ENCODE assay signal across 8 cellular contexts in the genomic region with DNA sequence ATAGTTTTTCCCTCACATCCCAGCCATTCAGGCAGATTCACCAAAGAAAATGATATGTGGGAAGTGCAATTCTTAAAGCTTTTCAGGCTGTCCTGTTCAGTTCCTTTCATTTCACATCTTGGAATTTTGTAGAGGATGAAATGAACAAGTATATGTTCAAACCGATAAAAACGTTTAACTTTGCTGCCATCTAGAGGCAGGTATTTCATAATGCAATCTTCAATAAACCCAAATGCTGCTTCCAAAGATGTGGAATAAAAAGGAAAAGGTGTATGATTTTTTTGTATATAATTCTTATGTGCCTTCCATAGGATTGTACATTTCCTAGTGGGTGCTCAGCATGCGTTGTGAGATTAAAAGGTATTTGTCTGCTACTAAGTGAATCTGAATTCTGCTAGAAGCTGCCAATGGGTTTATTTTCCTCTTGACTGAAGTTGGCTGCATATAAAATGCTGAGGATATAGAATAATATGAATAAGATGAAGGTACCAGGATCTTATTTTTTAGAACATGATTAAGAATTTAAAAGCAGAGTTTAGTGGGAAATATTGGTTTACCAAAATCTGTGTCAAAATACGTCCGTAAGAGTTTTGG.
DNase-seq lines count a peak whose midpoint lies in the region; ATAC-seq and TF ChIP-seq lines count a peak whose summit lies in the region.

No MANE protein-coding gene starts in this region.

- no peaks in the 10 kb centered on the region for H3K27me3 ChIP-seq in Peyer's patch

- DNase-seq in HuH-7 (ENCODE audit: low spot score) (peak; percentile 10), Peyer's patch (no peak), epithelial cell of proximal tubule (ENCODE audit: low read depth) (no peak), nephron progenitor cell (peak; percentile 6), cortex of kidney (lab: John Stamatoyannopoulos, UW) (no peak)

- no peaks in the 10 kb centered on the region for H3K4me1 ChIP-seq in Peyer's patch

- no peaks in the 10 kb centered on the region for H3K9me3 Mint-ChIP-seq in nephron progenitor cell

- no peak for TF ChIP-seq POLR2A in Peyer's patch (IDR thresholded peaks at IDR 0.05)

- no peaks in the 10 kb centered on the region for H3K9me3 ChIP-seq in Peyer's patch

- no peak overlapping the region for H3K27ac ChIP-seq in C4-2B
- H3K27ac ChIP-seq in Peyer's patch: no peak overlapping the region

- ATAC-seq in GM19023 (IDR thresholded peaks at IDR 0.05; ENCODE audit: unreplicated experiment): no peak
- no peak for ATAC-seq in GM21515 (IDR thresholded peaks at IDR 0.05; ENCODE audit: unreplicated experiment)

- H3K4me1 Mint-ChIP-seq in nephron progenitor cell: peaks cover 5% of the 10 kb centered on the region

- TF ChIP-seq CTCF in C4-2B (conservative IDR thresholded peaks at IDR 0.05): peak; percentile 77
- peak in 5 of 6 experiments; percentile 59 to 77 (median 64) for TF ChIP-seq CTCF in Peyer's patch (IDR thresholded peaks at IDR 0.05)
- peak; percentile 63 for TF ChIP-seq CTCF in epithelial cell of proximal tubule (conservative IDR thresholded peaks at IDR 0.05; ENCODE audit: low read depth, low read length)
- TF ChIP-seq CTCF in nephron progenitor cell (IDR thresholded peaks at IDR 0.05): peak; percentile 68

- peaks cover 5% of the 10 kb centered on the region for H3K36me3 Mint-ChIP-seq in nephron progenitor cell (ENCODE audit: low read depth)

- no peak overlapping the region for H3K27ac Mint-ChIP-seq in nephron progenitor cell

- H3K4me3 Mint-ChIP-seq in nephron progenitor cell: no peak overlapping the region

- H3K27me3 Mint-ChIP-seq in nephron progenitor cell (ENCODE audit: low read depth, poor library complexity): no peaks in the 10 kb centered on the region

- H3K4me3 ChIP-seq in Peyer's patch (no peak overlapping the region), epithelial cell of proximal tubule (ENCODE audit: low read depth, low read length) (no peak overlapping the region)

- no peaks in the 10 kb centered on the region for H3K36me3 ChIP-seq in Peyer's patch

Comparison
In these comparisons a context has a peak if more than half of its experiments do, and no peak if none do; other contexts are left out.
1. DNase-seq: peak in HuH-7 (single experiment) and nephron progenitor cell (single experiment); none in Peyer's patch (0 of 3), epithelial cell of proximal tubule (single experiment) and cortex of kidney (single experiment).
2. Peak in every context shown above with its lines, with median percentiles within 50 percentile points of each other: CTCF ChIP-seq.